ENCODE assay signal across 20 cellular contexts in genomic region chr19:28424662-28425430, GRCh38.
DNase-seq lines count a peak whose midpoint lies in the region; ATAC-seq and TF ChIP-seq lines count a peak whose summit lies in the region.
"Had no signal": no experiment of that assay in that cellular context is flagged by ENCODE, and none has a peak within 500 bp of the region (broad histone marks: within the 10 kb centered on the region; RNA-seq: fewer than 3 reads in every experiment).

No MANE protein-coding gene starts in this region.

- H3K4me1 Mint-ChIP-seq in brain (peaks cover 32% of the 10 kb centered on the region), neural progenitor cell (peaks cover 41% of the 10 kb centered on the region)

- peak overlapping the region in 1 of 5 experiments; percentile 4 for H3K4me3 Mint-ChIP-seq in brain
- no peak overlapping the region for H3K4me3 Mint-ChIP-seq in neural progenitor cell
- H3K4me3 Mint-ChIP-seq: activated T-cell treated with anti-CD3 and anti-CD28 coated beads, Interleukin-2, amount 50 U/mL, for 4 hours; natural killer cell treated with Interleukin-12 subunit alpha and Interleukin-12 subunit beta and Interleukin-15 and Interleukin-18, amount 100 ng/mL, for 72 hours had no signal

- no peak overlapping the region for H3K4me3 ChIP-seq in neural progenitor cell
- H3K4me3 ChIP-seq in HAP-1 = no peak overlapping the region
- H3K4me3 ChIP-seq: psoas muscle, tibial nerve had no signal

- no peaks in the 10 kb centered on the region for H3K36me3 Mint-ChIP-seq in brain
- no peaks in the 10 kb centered on the region for H3K36me3 Mint-ChIP-seq in neural progenitor cell
- H3K36me3 Mint-ChIP-seq: activated naive CD4-positive, alpha-beta T cell treated with anti-CD3 and anti-CD28 coated beads, Interleukin-2, amount 50 U/mL, for 72 hours; natural killer cell treated with Interleukin-12 subunit alpha and Interleukin-12 subunit beta and Interleukin-15 and Interleukin-18, amount 100 ng/mL, for 72 hours had no signal

- H3K79me2 ChIP-seq in neural progenitor cell (ENCODE audit: low read depth) = no peaks in the 10 kb centered on the region

- H3K27me3 ChIP-seq in neural progenitor cell (no peaks in the 10 kb centered on the region), HAP-1 (ENCODE audit: low read depth) (no peaks in the 10 kb centered on the region)
- H3K27me3 ChIP-seq: tibial nerve had no signal

- H3K4me2 ChIP-seq in neural progenitor cell = peak overlapping the region; percentile 39
- H3K4me2 ChIP-seq: KMS-11 had no signal

- peak overlapping the region; percentile 61 for H2AFZ ChIP-seq in neural progenitor cell (replicated peaks)

- H3K27me3 Mint-ChIP-seq in brain (peaks cover 3% of the 10 kb centered on the region), neural progenitor cell (ENCODE audit: insufficient read depth, low read depth) (peaks cover 6% of the 10 kb centered on the region)
- H3K27me3 Mint-ChIP-seq: natural killer cell treated with Interleukin-12 subunit alpha and Interleukin-12 subunit beta and Interleukin-15 and Interleukin-18, amount 100 ng/mL, for 72 hours had no signal

- no peaks in the 10 kb centered on the region for H4K20me1 ChIP-seq in neural progenitor cell (ENCODE audit: low read depth)

- no peaks in the 10 kb centered on the region for H3K9me3 Mint-ChIP-seq in brain
- no peaks in the 10 kb centered on the region for H3K9me3 Mint-ChIP-seq in neural progenitor cell
- H3K9me3 Mint-ChIP-seq: activated T-cell treated with anti-CD3 and anti-CD28 coated beads, Interleukin-2, amount 50 U/mL, for 4 hours; natural killer cell treated with Interleukin-12 subunit alpha and Interleukin-12 subunit beta and Interleukin-15 and Interleukin-18, amount 100 ng/mL, for 72 hours had no signal

- no peaks in the 10 kb centered on the region for H3F3A ChIP-seq in neural progenitor cell (ENCODE audit: low read depth)

- H3K4me1 ChIP-seq in neural progenitor cell (peaks cover 17% of the 10 kb centered on the region), HAP-1 (no peaks in the 10 kb centered on the region)
- H3K4me1 ChIP-seq: psoas muscle, tibial nerve had no signal

- H3K27ac ChIP-seq in neural progenitor cell = no peak overlapping the region
- H3K27ac ChIP-seq: KMS-11, psoas muscle, tibial nerve had no signal

- H3K27ac Mint-ChIP-seq in brain = peak overlapping the region in 3 of 5 experiments; percentile 4 to 70 (median 38)
- H3K27ac Mint-ChIP-seq in neural progenitor cell = peak overlapping the region; percentile 69
- H3K27ac Mint-ChIP-seq: activated naive CD4-positive, alpha-beta T cell treated with anti-CD3 and anti-CD28 coated beads, Interleukin-2, amount 50 U/mL, for 72 hours; natural killer cell treated with Interleukin-12 subunit alpha and Interleukin-12 subunit beta and Interleukin-15 and Interleukin-18, amount 100 ng/mL, for 72 hours had no signal

- TF ChIP-seq CTCF in brain (conservative IDR thresholded peaks at IDR 0.05) (no peak), neural progenitor cell (IDR thresholded peaks at IDR 0.05) (no peak)

- DNase-seq in EH (ENCODE audit: low read depth) (peak; percentile 1), NCI-H226 (peak; percentile 60), neural progenitor cell (ENCODE audit: low spot score) (no peak), HAP-1 (ENCODE audit: low spot score in 2 of 2) (no peak)
- DNase-seq in activated effector memory CD4-positive, alpha-beta T cell treated with Interleukin-2 at 50 U/mL for 16 hours = no peak
- DNase-seq: activated CD4-positive, CD25-positive, alpha-beta regulatory T cell treated with anti-CD3 and anti-CD28 coated beads, Interleukin-2, amount 50 U/mL, for 72 hours; activated T-cell treated with anti-CD3 and anti-CD28 coated beads, Interleukin-2, amount 50 U/mL, for 4 hours; left colon; midbrain; NCI-H187; NK-92 treated with Interleukin-12 subunit alpha and Interleukin-12 subunit beta, amount 100 ng/mL, for 24 hours; psoas muscle; small intestine; stimulated activated naive CD8-positive, alpha-beta T cell treated with anti-CD3 and anti-CD28 coated beads, Interleukin-15, Interleukin-2, amounts not matched to agents 100 U/mL and 50 U/mL, for 24 hours had no signal

- no peaks in the 10 kb centered on the region for H3K36me3 ChIP-seq in neural progenitor cell
- no peaks in the 10 kb centered on the region for H3K36me3 ChIP-seq in HAP-1 (replicated peaks)
- H3K36me3 ChIP-seq: tibial nerve had no signal

- H3K9ac ChIP-seq in neural progenitor cell = no peak overlapping the region
- H3K9ac ChIP-seq: KMS-11 had no signal

- H3K9me3 ChIP-seq in neural progenitor cell (ENCODE audit: low read depth) = no peaks in the 10 kb centered on the region
- H3K9me3 ChIP-seq in HAP-1 = no peaks in the 10 kb centered on the region
- H3K9me3 ChIP-seq: psoas muscle, tibial nerve had no signal

- in situ Hi-C loops in HAP-1 (cut with MboI; ENCODE audit: low sequenced_read_pairs) = no loop called here

- no peak for ATAC-seq in GM21515 (IDR thresholded peaks at IDR 0.05; ENCODE audit: unreplicated experiment)
- ATAC-seq: activated naive CD4-positive, alpha-beta T cell treated with anti-CD3 and anti-CD28 coated beads, Interleukin-2, amount 50 U/mL, for 72 hours; activated T-cell treated with anti-CD3 and anti-CD28 coated beads, Interleukin-2, amount 50 U/mL, for 4 hours; natural killer cell treated with Interleukin-12 subunit alpha and Interleukin-12 subunit beta and Interleukin-15 and Interleukin-18, amount 100 ng/mL, for 72 hours; psoas muscle; stimulated activated naive CD8-positive, alpha-beta T cell treated with anti-CD3 and anti-CD28 coated beads, Interleukin-15, Interleukin-2, amounts not matched to agents 100 U/mL and 50 U/mL, for 24 hours had no signal

Comparison
In these comparisons a context has a peak if more than half of its experiments do, and no peak if none do; other contexts are left out.
1. DNase-seq: peak in EH (single experiment) and NCI-H226 (single experiment); none in neural progenitor cell (single experiment), activated effector memory CD4-positive, alpha-beta T cell treated with Interleukin-2 at 50 U/mL for 16 hours (single experiment) and HAP-1 (0 of 2).